Comparison of ENCODE assay signal across 23 cellular contexts in genomic region chr15:94856267-94856854, GRCh38.
"Had no signal": no experiment of that assay in that cellular context is flagged by ENCODE, and none has a peak within 500 bp of the region (broad histone marks: within the 10 kb centered on the region; RNA-seq: fewer than 3 reads in every experiment).

No MANE protein-coding gene starts in this region.

- H3K4me1 Mint-ChIP-seq: naive thymus-derived CD8-positive, alpha-beta T cell; nephron progenitor cell; stimulated activated naive B cell treated with anti-CD40 and anti-IgM and Interleukin-4, amounts not matched to agents 10 μg/mL and 1 μg/mL and 100 μg/mL, for 72 hours had no signal

- FAIRE-seq: endothelial cell of umbilical vein, islet of Langerhans had no signal

- H3K4me1 ChIP-seq: foreskin keratinocyte, gastroesophageal sphincter, heart right ventricle, psoas muscle, spleen had no signal

- DNase-seq: dermis blood vessel endothelial cell; effector memory CD4-positive, alpha-beta T cell; foreskin keratinocyte; glutamatergic neuron; heart right ventricle; hippocampal formation; mammary epithelial cell; naive thymus-derived CD8-positive, alpha-beta T cell; nephron progenitor cell; occipital lobe; ovary; psoas muscle; spleen; stimulated activated naive B cell treated with anti-CD40 and anti-IgM and Interleukin-4, amounts not matched to agents 10 μg/mL and 1 μg/mL and 100 μg/mL, for 72 hours; transverse colon had no signal

- ATAC-seq: foreskin keratinocyte; gastroesophageal sphincter; heart right ventricle; left lobe of liver; naive thymus-derived CD8-positive, alpha-beta T cell; psoas muscle; stimulated activated naive B cell treated with anti-CD40 and anti-IgM and Interleukin-4, amounts not matched to agents 10 μg/mL and 1 μg/mL and 100 μg/mL, for 72 hours had no signal

- H3K27me3 ChIP-seq: esophagus muscularis mucosa, foreskin keratinocyte, gastroesophageal sphincter, ovary, transverse colon had no signal

- H3K36me3 ChIP-seq: esophagus muscularis mucosa, gastroesophageal sphincter, heart right ventricle, ovary, spleen, transverse colon had no signal

- H3K4me3 ChIP-seq: coronary artery, esophagus muscularis mucosa, gastroesophageal sphincter, heart right ventricle, ovary, psoas muscle, skin epidermis, spleen, transverse colon had no signal

- H3K27ac Mint-ChIP-seq: naive thymus-derived CD8-positive, alpha-beta T cell; nephron progenitor cell; stimulated activated naive B cell treated with anti-CD40 and anti-IgM and Interleukin-4, amounts not matched to agents 10 μg/mL and 1 μg/mL and 100 μg/mL, for 72 hours; stimulated activated naive CD8-positive, alpha-beta T cell treated with anti-CD3 and anti-CD28 coated beads, Interleukin-15, Interleukin-2, amounts not matched to agents 100 ng/mL and 50 ng/mL, for 24 hours had no signal

- H3K27ac ChIP-seq: coronary artery, esophagus muscularis mucosa, foreskin keratinocyte, gastroesophageal sphincter, heart right ventricle, ovary, psoas muscle, skin epidermis, spleen, transverse colon had no signal

- H3K4me3 Mint-ChIP-seq: naive thymus-derived CD8-positive, alpha-beta T cell; nephron progenitor cell; stimulated activated naive B cell treated with anti-CD40 and anti-IgM and Interleukin-4, amounts not matched to agents 10 μg/mL and 1 μg/mL and 100 μg/mL, for 72 hours; stimulated activated naive CD8-positive, alpha-beta T cell treated with anti-CD3 and anti-CD28 coated beads, Interleukin-15, Interleukin-2, amounts not matched to agents 100 ng/mL and 50 ng/mL, for 24 hours had no signal

- H3K27me3 Mint-ChIP-seq: stimulated activated naive B cell treated with anti-CD40 and anti-IgM and Interleukin-4, amounts not matched to agents 10 μg/mL and 1 μg/mL and 100 μg/mL, for 72 hours had no signal

- H3K36me3 Mint-ChIP-seq: stimulated activated naive B cell treated with anti-CD40 and anti-IgM and Interleukin-4, amounts not matched to agents 10 μg/mL and 1 μg/mL and 100 μg/mL, for 72 hours had no signal

- H3K9me3 ChIP-seq: gastroesophageal sphincter, ovary, psoas muscle, transverse colon had no signal
